ENCODE assay signal across 9 cellular contexts in genomic region chr14:23379331-23380196, GRCh38. TPM values are rescaled to one million over a fixed set of nuclear protein-coding genes. Genes with fewer than 3 reads are reported as not detected.
DNase-seq lines count a peak whose midpoint lies in the region; ATAC-seq and TF ChIP-seq lines count a peak whose summit lies in the region.
"Had no signal": no experiment of that assay in that cellular context is flagged by ENCODE, and none has a peak within 500 bp of the region (broad histone marks: within the 10 kb centered on the region; RNA-seq: fewer than 3 reads in every experiment).

No MANE protein-coding gene starts in this region.

- peak; percentile 36 for DNase-seq in DMS53 treated with DMSO at 0.1 percent for 48 hours (lab: John Stamatoyannopoulos, UW; ENCODE audit: unreplicated experiment)
- peak; percentile 51 for DNase-seq in KBM-7
- DNase-seq in SW480 (ENCODE audit: low spot score), result peak; percentile 60
- peak; percentile 68 for DNase-seq in activated naive CD8-positive, alpha-beta T cell treated with anti-CD3 and anti-CD28 coated beads, Interleukin-2, amount 50 U/mL, for 24 hours
- peak; percentile 79 for DNase-seq in hepatocyte (ENCODE audit: low spot score)
- peak; percentile 40 to 59 for DNase-seq in stimulated activated CD4-positive, alpha-beta T cell treated with anti-CD3 and anti-CD28 coated beads, Interleukin-15, amount 100 ng/mL, for 48 hours (ENCODE audit: low read depth in 2 of 2)

- no peak overlapping the region for H3K4me3 Mint-ChIP-seq in activated naive CD8-positive, alpha-beta T cell treated with anti-CD3 and anti-CD28 coated beads, Interleukin-2, amount 50 U/mL, for 24 hours

- no peaks in the 10 kb centered on the region for H3K36me3 ChIP-seq in hepatocyte (replicated peaks; ENCODE audit: insufficient read depth, low read depth)

- no peaks in the 10 kb centered on the region for H3K4me1 ChIP-seq in hepatocyte (ENCODE audit: insufficient read depth)

- H3K79me2 ChIP-seq in hepatocyte, result no peaks in the 10 kb centered on the region

- no peak overlapping the region for H3K4me3 ChIP-seq in hepatocyte

- 52% methylated on average over 13 of the region's 13 CpGs for WGBS in hepatocyte (ENCODE audit: low lambda C conversion rate, missing lambda C conversion rate)

- no peaks in the 10 kb centered on the region for H3K9me2 ChIP-seq in hepatocyte (replicated peaks; ENCODE audit: insufficient read depth)

- H3K9me3 ChIP-seq in hepatocyte (ENCODE audit: low read depth), result no peaks in the 10 kb centered on the region

- no peaks in the 10 kb centered on the region for H3K27me3 Mint-ChIP-seq in activated naive CD8-positive, alpha-beta T cell treated with anti-CD3 and anti-CD28 coated beads, Interleukin-2, amount 50 U/mL, for 24 hours

- H3K4me1 Mint-ChIP-seq in activated naive CD8-positive, alpha-beta T cell treated with anti-CD3 and anti-CD28 coated beads, Interleukin-2, amount 50 U/mL, for 24 hours, result no peaks in the 10 kb centered on the region

- peak; percentile 56 for ATAC-seq in activated naive CD8-positive, alpha-beta T cell treated with anti-CD3 and anti-CD28 coated beads, Interleukin-2, amount 50 U/mL, for 24 hours
- ATAC-seq in GM18511 (IDR thresholded peaks at IDR 0.05; ENCODE audit: unreplicated experiment) (no peak), HG03025 (IDR thresholded peaks at IDR 0.05; ENCODE audit: low FRiP score, unreplicated experiment) (no peak)

- H3K36me3 Mint-ChIP-seq in activated naive CD8-positive, alpha-beta T cell treated with anti-CD3 and anti-CD28 coated beads, Interleukin-2, amount 50 U/mL, for 24 hours (ENCODE audit: low read depth), result no peaks in the 10 kb centered on the region

- H3K4me2 ChIP-seq in hepatocyte, result no peak overlapping the region

- no peak overlapping the region for H3K27ac ChIP-seq in hepatocyte

- TF ChIP-seq CTCF in hepatocyte (IDR thresholded peaks at IDR 0.05; ENCODE audit: poor library complexity), result peak; percentile 85

- in situ Hi-C loops in KBM-7 (cut with MboI; ENCODE audit: low pct_unique_long_range_greater_than_20kb, low sequenced_read_pairs), result no loop called here

- H4K20me1 ChIP-seq in hepatocyte (ENCODE audit: insufficient read depth, poor library complexity, severe bottlenecking), result no peaks in the 10 kb centered on the region

- no peaks in the 10 kb centered on the region for H3K27me3 ChIP-seq in hepatocyte

- H2AFZ ChIP-seq in hepatocyte, result no peak overlapping the region

- no peaks in the 10 kb centered on the region for H3K9me3 Mint-ChIP-seq in activated naive CD8-positive, alpha-beta T cell treated with anti-CD3 and anti-CD28 coated beads, Interleukin-2, amount 50 U/mL, for 24 hours

- no peak overlapping the region for H3K27ac Mint-ChIP-seq in activated naive CD8-positive, alpha-beta T cell treated with anti-CD3 and anti-CD28 coated beads, Interleukin-2, amount 50 U/mL, for 24 hours

RNA-seq across cellular contexts. Expression of gene CMTM5, which starts 2.7 kb away (rescaled TPM):
- total RNA-seq in hepatocyte, result not detected in 2 replicates
- 0.23 and 0.28 TPM in 2 replicates for polyA plus RNA-seq in hepatocyte
- total RNA-seq: T-helper 2 cell treated with Interferon-gamma antibody and Interleukin-4, amounts not matched to agents 100 ng/mL and 5 ng/mL, for 36 hours had no signal

RNA-seq across cellular contexts. Expression of gene IL25, which starts 7.0 kb away (rescaled TPM):
- total RNA-seq in hepatocyte, result not detected in 2 replicates
- not detected in 2 replicates for polyA plus RNA-seq in hepatocyte
- total RNA-seq: T-helper 2 cell treated with Interferon-gamma antibody and Interleukin-4, amounts not matched to agents 100 ng/mL and 5 ng/mL, for 36 hours had no signal

RNA-seq across cellular contexts. Expression of gene EFS, which starts 14.6 kb away (rescaled TPM):
- total RNA-seq in hepatocyte, result 9.7 and 10.2 TPM in 2 replicates
- 21.5 and 21.9 TPM in 2 replicates for polyA plus RNA-seq in hepatocyte
- total RNA-seq: T-helper 2 cell treated with Interferon-gamma antibody and Interleukin-4, amounts not matched to agents 100 ng/mL and 5 ng/mL, for 36 hours had no signal

RNA-seq across cellular contexts. Expression of gene SLC22A17, which starts 26.9 kb away (rescaled TPM):
- 31.9 and 44.4 TPM in 2 replicates for total RNA-seq in hepatocyte
- polyA plus RNA-seq in hepatocyte, result 62.9 and 79.2 TPM in 2 replicates

RNA-seq across cellular contexts. Expression of gene MYH6, which starts 28.5 kb away (rescaled TPM):
- total RNA-seq in hepatocyte, result not detected in 2 replicates
- polyA plus RNA-seq in hepatocyte, result 0.44 and 0.97 TPM in 2 replicates
- total RNA-seq: T-helper 2 cell treated with Interferon-gamma antibody and Interleukin-4, amounts not matched to agents 100 ng/mL and 5 ng/mL, for 36 hours had no signal
